In the genomic region with DNA sequence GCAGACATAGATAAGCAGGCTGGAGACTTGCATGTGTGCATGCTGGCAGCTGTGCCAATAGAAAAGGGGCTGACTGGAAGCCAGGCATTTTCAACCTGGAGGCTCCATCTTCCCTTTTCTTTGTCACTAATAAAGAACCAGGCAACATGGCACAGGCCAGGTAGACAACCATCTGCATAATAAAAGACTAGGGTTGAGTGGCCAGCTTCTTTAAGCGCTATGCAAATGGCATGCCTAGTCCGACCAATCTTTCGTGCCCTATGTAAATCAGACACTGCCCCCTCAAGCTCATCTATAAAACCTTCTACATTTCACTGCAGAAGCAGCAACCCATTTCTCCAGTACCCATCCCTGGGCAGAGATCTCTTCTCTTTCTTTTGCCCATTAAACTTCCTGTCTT, we compare ENCODE assay signal across 22 cellular contexts. TPM values are rescaled to one million over a fixed set of nuclear protein-coding genes. Genes with fewer than 3 reads are reported as not detected.
"Had no signal": no experiment of that assay in that cellular context is flagged by ENCODE, and none has a peak within 500 bp of the region (broad histone marks: within the 10 kb centered on the region; RNA-seq: fewer than 3 reads in every experiment).

No MANE protein-coding gene starts in this region.

- H3K27me3 Mint-ChIP-seq: T-helper 17 cell had no signal

- H3K27ac ChIP-seq: breast epithelium, coronary artery, gastrocnemius medialis, heart right ventricle, left ventricle myocardium inferior, tibial artery, VCaP had no signal

- H3K27ac Mint-ChIP-seq: activated naive CD4-positive, alpha-beta T cell treated with anti-CD3 and anti-CD28 coated beads, Interleukin-2, amount 50 U/mL, for 24 hours; nephron progenitor cell; T-helper 17 cell had no signal

- ATAC-seq: gastrocnemius medialis, heart right ventricle, T-helper 17 cell had no signal

- H3K36me3 ChIP-seq: breast epithelium, gastrocnemius medialis, heart right ventricle, left ventricle myocardium inferior, tibial artery had no signal

- H3K4me1 Mint-ChIP-seq: activated naive CD4-positive, alpha-beta T cell treated with anti-CD3 and anti-CD28 coated beads, Interleukin-2, amount 50 U/mL, for 24 hours; nephron progenitor cell; T-helper 17 cell had no signal

- H3K4me3 ChIP-seq: breast epithelium, coronary artery, gastrocnemius medialis, heart right ventricle, left ventricle myocardium inferior, tibial artery had no signal

- H3K27me3 ChIP-seq: breast epithelium, gastrocnemius medialis, heart right ventricle, tibial artery had no signal

- DNase-seq: activated CD4-positive, alpha-beta T cell treated with anti-CD3 and anti-CD28 coated beads, Interleukin-2, amount 50 U/mL, for 48 hours; activated gamma-delta T cell; gastrocnemius medialis; heart right ventricle; left ventricle myocardium inferior; mammary epithelial cell; nephron progenitor cell; occipital lobe; posterior cingulate gyrus; retina; stimulated activated CD8-positive, alpha-beta memory T cell treated with anti-CD3 and anti-CD28 coated beads, Interleukin-4, amount 100 ng/mL, for 48 hours; stimulated activated naive CD4-positive, alpha-beta T cell; substantia nigra; T-helper 17 cell; tibial artery had no signal

- H3K4me3 Mint-ChIP-seq: activated naive CD4-positive, alpha-beta T cell treated with anti-CD3 and anti-CD28 coated beads, Interleukin-2, amount 50 U/mL, for 24 hours; nephron progenitor cell; T-helper 17 cell had no signal

- H3K36me3 Mint-ChIP-seq: activated naive CD4-positive, alpha-beta T cell treated with anti-CD3 and anti-CD28 coated beads, Interleukin-2, amount 50 U/mL, for 24 hours had no signal

- H3K4me1 ChIP-seq: breast epithelium, gastrocnemius medialis, heart right ventricle, left ventricle myocardium inferior, tibial artery had no signal

RNA-seq across cellular contexts. Expression of a gene that starts 4.6 kb away (rescaled TPM):
- total RNA-seq: astrocyte, gastrocnemius medialis, kidney epithelial cell, left ventricle myocardium inferior, myocyte, occipital lobe, T-helper 17 cell had no signal

RNA-seq across cellular contexts. Expression of a gene that starts 21.9 kb away (rescaled TPM):
- total RNA-seq: gastrocnemius medialis, kidney epithelial cell, left ventricle myocardium inferior, mammary epithelial cell, T-helper 17 cell had no signal

RNA-seq across cellular contexts. Expression of a gene that starts 37.4 kb away (rescaled TPM):
- total RNA-seq: breast epithelium, gastrocnemius medialis, kidney epithelial cell, left ventricle myocardium inferior, mammary epithelial cell, myocyte, T-helper 17 cell had no signal

RNA-seq across cellular contexts. Expression of a gene that starts 48.2 kb away (rescaled TPM):
- total RNA-seq: gastrocnemius medialis, kidney epithelial cell, left ventricle myocardium inferior, mammary epithelial cell, myocyte, occipital lobe, T-helper 17 cell had no signal
